ENCODE assay signal across 9 cellular contexts in the genomic region with DNA sequence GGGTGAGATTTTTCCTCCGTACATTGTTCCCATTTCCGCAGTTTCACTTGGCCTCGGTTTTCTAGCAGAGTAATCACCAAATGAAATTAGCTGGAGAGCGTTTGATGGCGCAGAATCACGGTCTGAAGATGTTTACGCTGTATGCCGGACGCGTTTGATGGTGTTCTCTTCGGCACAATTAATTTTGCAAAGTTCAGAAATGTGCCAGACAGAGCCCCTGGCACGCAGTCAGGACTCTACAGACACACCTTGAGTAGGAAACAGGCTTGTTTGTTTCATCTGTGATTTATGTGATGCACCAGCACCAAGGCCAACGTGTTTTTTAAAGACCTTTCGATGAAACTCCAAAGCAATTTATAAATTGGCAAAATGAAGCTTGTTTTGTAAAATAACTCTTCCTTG. TPM values are rescaled to one million over a fixed set of nuclear protein-coding genes. Genes with fewer than 3 reads are reported as not detected.
A peak's percentile ranks its signal among the peaks of the same experiment; 100 is the strongest.
DNase-seq lines count a peak whose midpoint lies in the region; TF ChIP-seq lines count a peak whose summit lies in the region.
"Had no signal": no experiment of that assay in that cellular context is flagged by ENCODE, and none has a peak within 500 bp of the region (broad histone marks: within the 10 kb centered on the region; RNA-seq: fewer than 3 reads in every experiment).

No MANE protein-coding gene starts in this region.

- H3K36me3 ChIP-seq in ascending aorta (no peaks in the 10 kb centered on the region), stomach smooth muscle (ENCODE audit: control insufficient read depth in 2 of 2, insufficient read depth in 2 of 2, low read length in 2 of 2) (no peaks in the 10 kb centered on the region)
- H3K36me3 ChIP-seq: neutrophil had no signal

- H3K4me3 ChIP-seq in ascending aorta: peak overlapping the region; percentile 78 to 91
- peak overlapping the region; percentile 89 to 91 for H3K4me3 ChIP-seq in stomach smooth muscle (ENCODE audit: low read length in 2 of 2)

- peak overlapping the region; percentile 86 to 90 for H3K9ac ChIP-seq in stomach smooth muscle (ENCODE audit: low read length in 2 of 2)

- no peak for TF ChIP-seq POLR2A in erythroblast (IDR thresholded peaks at IDR 0.05; ENCODE audit: low read length)

- intact Hi-C loops in ascending aorta (cut with DNase I): loop anchor here (2.0 to 10.0 kb wide), 5 partner anchors 45 to 517 kb away; partner anchors contain the start of gene RICTOR

- H3K4me1 ChIP-seq in ascending aorta: peaks cover 0 to 9% of the 10 kb centered on the region in 2 donors
- peaks cover 6% of the 10 kb centered on the region for H3K4me1 ChIP-seq in stomach smooth muscle (ENCODE audit: control insufficient read depth, insufficient read depth, low read length)

- TF ChIP-seq CTCF in ascending aorta (IDR thresholded peaks at IDR 0.05): no peak

- peak overlapping the region; percentile 91 to 99 for H3K27ac ChIP-seq in ascending aorta
- H3K27ac ChIP-seq in stomach smooth muscle (ENCODE audit: low read length): peak overlapping the region; percentile 95
- H3K27ac ChIP-seq: neutrophil had no signal

- H3K9me3 ChIP-seq in ascending aorta (no peaks in the 10 kb centered on the region), stomach smooth muscle (ENCODE audit: control insufficient read depth in 2 of 2, low read length in 2 of 2) (no peaks in the 10 kb centered on the region)
- H3K9me3 ChIP-seq: neutrophil had no signal

- DNase-seq in NCI-H1417 treated with DMSO at 0.1 percent for 48 hours (lab: John Stamatoyannopoulos, UW) (peak; percentile 57), NCI-H1417 (lab: John Stamatoyannopoulos, UW) (no peak), ascending aorta (ENCODE audit: low spot score in 2 of 2) (no peak), inferior parietal cortex (ENCODE audit: extremely low spot score) (peak; percentile 69), erythroblast (lab: John Stamatoyannopoulos, UW) (no peak), GOT3 (lab: John Stamatoyannopoulos, UW) (no peak), NCI-H2171 treated with DMSO at 0.1 percent for 48 hours (lab: John Stamatoyannopoulos, UW) (no peak)

- no peaks in the 10 kb centered on the region for H3K27me3 ChIP-seq in ascending aorta
- H3K27me3 ChIP-seq in stomach smooth muscle (ENCODE audit: control insufficient read depth in 1 of 2, insufficient read depth in 2 of 2, low read length in 2 of 2): no peaks in the 10 kb centered on the region

RNA-seq across cellular contexts. Expression of gene LIFR, which starts 0.9 kb away (rescaled TPM):
- total RNA-seq in ascending aorta: 116 TPM

Comparison
In these comparisons a context has a peak if more than half of its experiments do, and no peak if none do; other contexts are left out.
1. DNase-seq: peak in NCI-H1417 treated with DMSO at 0.1 percent for 48 hours (single experiment) and inferior parietal cortex (single experiment); none in NCI-H1417 (0 of 3), ascending aorta (0 of 2), erythroblast (0 of 2), GOT3 (single experiment) and NCI-H2171 treated with DMSO at 0.1 percent for 48 hours (single experiment).